ENCODE assay signal across 11 cellular contexts in the genomic region with DNA sequence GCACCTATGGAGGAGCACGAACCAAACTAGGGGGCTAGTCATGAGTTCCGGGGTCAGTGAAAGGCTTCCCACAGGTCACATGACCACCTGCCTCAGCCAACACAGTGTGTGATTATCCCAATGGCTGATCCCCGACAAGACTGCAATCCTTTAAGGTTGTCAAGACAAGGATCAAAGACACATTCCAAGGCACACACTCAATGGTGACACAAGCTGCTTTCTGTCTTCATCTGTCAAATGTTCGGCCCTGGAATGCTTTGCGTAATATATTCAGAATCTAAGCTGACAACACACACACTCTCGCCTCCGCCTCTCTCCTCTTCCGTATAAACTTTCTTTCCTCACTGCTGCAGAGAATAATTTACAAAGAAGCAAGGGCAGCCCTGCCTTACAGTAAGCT. TPM values are rescaled to one million over a fixed set of nuclear protein-coding genes. Genes with fewer than 3 reads are reported as not detected.
DNase-seq lines count a peak whose midpoint lies in the region; ATAC-seq, FAIRE-seq and TF ChIP-seq lines count a peak whose summit lies in the region.
"Had no signal": no experiment of that assay in that cellular context is flagged by ENCODE, and none has a peak within 500 bp of the region (broad histone marks: within the 10 kb centered on the region; RNA-seq: fewer than 3 reads in every experiment).

No MANE protein-coding gene starts in this region.

- 72% methylated on average over 8 of the region's 8 CpGs for WGBS in liver
- 85% methylated on average over 7 of the region's 8 CpGs for WGBS in HepG2 (ENCODE audit: low lambda C conversion rate)
- 84 to 92% methylated on average over 5 to 8 of the region's 8 CpGs for WGBS in mesodermal cell (ENCODE audit: insufficient coverage in 2 of 2), 2 experiments

- intact Hi-C loops in HepG2 (cut with micrococcal nuclease; ENCODE audit: unreplicated experiment) (no loop called here), upper lobe of right lung (cut with DNase I) (no loop called here)

- no peak for TF ChIP-seq CTCF in liver (IDR thresholded peaks at IDR 0.05; ENCODE audit: low read depth, low read length, missing input control)
- TF ChIP-seq CTCF in HepG2 (CRISPR knock-in tag; IDR thresholded peaks at IDR 0.05) = no peak
- TF ChIP-seq CTCF in endothelial cell (IDR thresholded peaks at IDR 0.05; ENCODE audit: unreplicated experiment) = no peak
- TF ChIP-seq CTCF in upper lobe of right lung (IDR thresholded peaks at IDR 0.05) = no peak
- TF ChIP-seq CTCF in osteocyte (IDR thresholded peaks at IDR 0.05) = no peak
- TF ChIP-seq CTCF in Peyer's patch (IDR thresholded peaks at IDR 0.05) = no peak

- H3K4me1 ChIP-seq in liver (ENCODE audit: control insufficient read depth in 4 of 4, insufficient read depth in 4 of 4, low read length in 3 of 4) (peaks cover 13 to 36% (median 29%) of the 10 kb centered on the region in 4 donors), HepG2 (ENCODE audit: insufficient read depth, low read length) (peaks cover 98% of the 10 kb centered on the region), mesodermal cell (ENCODE audit: control insufficient read depth, insufficient read depth, low read length, poor library complexity, severe bottlenecking) (peaks cover 37% of the 10 kb centered on the region), upper lobe of right lung (peaks cover 74% of the 10 kb centered on the region), Peyer's patch (peaks cover 16 to 58% (median 32%) of the 10 kb centered on the region in 4 donors)

- H3K9me3 Mint-ChIP-seq in endothelial cell (ENCODE audit: unreplicated experiment) = no peaks in the 10 kb centered on the region
- H3K9me3 Mint-ChIP-seq in osteocyte (ENCODE audit: unreplicated experiment) = no peaks in the 10 kb centered on the region

- BruUV-seq in HepG2 (replicated peaks; lab: Mats Ljungman, UMichigan) = no TSS peak

- no peaks in the 10 kb centered on the region for H3K36me3 ChIP-seq in liver (ENCODE audit: control insufficient read depth in 4 of 4, insufficient read depth in 3 of 4, low read depth in 1 of 4, low read length in 3 of 4)
- peaks cover 7 to 38% of the 10 kb centered on the region in 2 experiments for H3K36me3 ChIP-seq in HepG2 (replicated peaks in 1 of 2; ENCODE audit: control insufficient read depth in 1 of 2, insufficient read depth in 2 of 2, low read length in 2 of 2)
- peaks cover 45% of the 10 kb centered on the region for H3K36me3 ChIP-seq in mesodermal cell (ENCODE audit: control insufficient read depth, insufficient read depth, low read length)
- no peaks in the 10 kb centered on the region for H3K36me3 ChIP-seq in upper lobe of right lung
- no peaks in the 10 kb centered on the region for H3K36me3 ChIP-seq in Peyer's patch

- H3K27me3 ChIP-seq in liver (ENCODE audit: control insufficient read depth in 4 of 4, insufficient read depth in 4 of 4, low read length in 3 of 4) (no peaks in the 10 kb centered on the region), HepG2 (ENCODE audit: control insufficient read depth in 1 of 2, insufficient read depth in 2 of 2, low read length in 2 of 2) (no peaks in the 10 kb centered on the region), upper lobe of right lung (no peaks in the 10 kb centered on the region), Peyer's patch (no peaks in the 10 kb centered on the region)

- peak overlapping the region in 1 of 2 donors; percentile 23 for H3K27ac ChIP-seq in liver (ENCODE audit: low read depth in 1 of 2, low read length in 2 of 2)
- no peak overlapping the region for H3K27ac ChIP-seq in HepG2 (ENCODE audit: extremely low read length, insufficient read depth, low read length)
- H3K27ac ChIP-seq in mesodermal cell (ENCODE audit: low read depth, low read length, severe bottlenecking) = peak overlapping the region; percentile 72
- H3K27ac ChIP-seq in upper lobe of right lung = peak overlapping the region; percentile 59
- peak overlapping the region in 2 of 4 donors; percentile 43 to 55 for H3K27ac ChIP-seq in Peyer's patch
- H3K27ac ChIP-seq: C4-2B had no signal

- no peak overlapping the region for H3K4me2 ChIP-seq in HepG2 (ENCODE audit: low read depth, low read length)

- CTCF ChIA-PET in HepG2 (lab: Yijun Ruan, JAX; ENCODE audit: low intra/inter-chr PET ratio, low total read pairs) = no interaction called here

- peaks cover 93% of the 10 kb centered on the region for H3K79me2 ChIP-seq in HepG2 (ENCODE audit: insufficient read depth, low read length)

- DNase-seq in HepG2 (ENCODE audit: low spot score) (no peak), endothelial cell (ENCODE audit: low spot score) (no peak), upper lobe of right lung (no peak), osteocyte (ENCODE audit: extremely low spot score, unreplicated experiment) (no peak), Peyer's patch (no peak)
- DNase-seq in activated T-cell treated with anti-CD3 and anti-CD28 coated beads, Interleukin-2, amount 50 U/mL, for 48 hours = no peak
- DNase-seq: NCI-H2081, PC-3 had no signal

- H3K9ac ChIP-seq in liver (ENCODE audit: low read depth in 1 of 2, low read length in 2 of 2) = no peak overlapping the region
- no peak overlapping the region for H3K9ac ChIP-seq in HepG2 (ENCODE audit: insufficient read depth, low read depth, low read length)

- H4K20me1 ChIP-seq in HepG2 (ENCODE audit: insufficient read depth, low read length) = peaks cover 31% of the 10 kb centered on the region

- peaks cover 9% of the 10 kb centered on the region for H3K27me3 Mint-ChIP-seq in endothelial cell (ENCODE audit: unreplicated experiment)
- H3K27me3 Mint-ChIP-seq in osteocyte (ENCODE audit: unreplicated experiment) = no peaks in the 10 kb centered on the region

- peak overlapping the region; percentile 6 for H3K27ac Mint-ChIP-seq in endothelial cell (ENCODE audit: unreplicated experiment)
- H3K27ac Mint-ChIP-seq in osteocyte (ENCODE audit: unreplicated experiment) = no peak overlapping the region

- no peaks in the 10 kb centered on the region for H3K9me3 ChIP-seq in liver (ENCODE audit: control insufficient read depth in 4 of 4, low read length in 3 of 4)
- no peaks in the 10 kb centered on the region for H3K9me3 ChIP-seq in HepG2 (ENCODE audit: low read length)
- H3K9me3 ChIP-seq in mesodermal cell (ENCODE audit: control insufficient read depth, low read length) = no peaks in the 10 kb centered on the region
- H3K9me3 ChIP-seq in upper lobe of right lung = no peaks in the 10 kb centered on the region
- no peaks in the 10 kb centered on the region for H3K9me3 ChIP-seq in Peyer's patch

- no peak for TF ChIP-seq RAD21 in liver (IDR thresholded peaks at IDR 0.05)
- TF ChIP-seq RAD21 in HepG2 (CRISPR knock-in tag; IDR thresholded peaks at IDR 0.05) = no peak

- POLR2A ChIA-PET in HepG2 (lab: Yijun Ruan, JAX) = interaction anchor here (0.7 kb wide), 2 partner anchors 9 kb away, joined by 3 read pairs; no protein-coding TSS in a partner anchor

- no peak overlapping the region for H3K4me3 ChIP-seq in liver (ENCODE audit: low read depth in 1 of 3, low read length in 3 of 3)
- no peak overlapping the region for H3K4me3 ChIP-seq in HepG2 (replicated peaks in 1 of 3; ENCODE audit: insufficient read depth in 1 of 3, low read depth in 2 of 3, low read length in 3 of 3)
- no peak overlapping the region for H3K4me3 ChIP-seq in mesodermal cell (ENCODE audit: extremely low read depth, insufficient read depth, low read length, poor library complexity, severe bottlenecking)
- no peak overlapping the region for H3K4me3 ChIP-seq in upper lobe of right lung
- no peak overlapping the region for H3K4me3 ChIP-seq in Peyer's patch

- H3K36me3 Mint-ChIP-seq in endothelial cell (ENCODE audit: low read depth, unreplicated experiment) (peaks cover 5% of the 10 kb centered on the region), osteocyte (ENCODE audit: unreplicated experiment) (peaks cover 1% of the 10 kb centered on the region)

- no peak overlapping the region for H2AFZ ChIP-seq in HepG2 (ENCODE audit: low read length)

- H3K4me3 Mint-ChIP-seq in endothelial cell (ENCODE audit: unreplicated experiment) = no peak overlapping the region
- no peak overlapping the region for H3K4me3 Mint-ChIP-seq in osteocyte (ENCODE audit: unreplicated experiment)

- in situ Hi-C loops in HepG2 (cut with HindIII; ENCODE audit: extremely low pct_ligation_motif_present, low pct_unique_long_range_greater_than_20kb) = no loop called here

- no peak for FAIRE-seq in HepG2 (lab: Jason Lieb, UNC)

- no peak for TF ChIP-seq POLR2A in HepG2 (IDR thresholded peaks at IDR 0.05; ENCODE audit: insufficient read depth in 1 of 2, low read depth in 2 of 2, low read length in 2 of 2)
- no peak for TF ChIP-seq POLR2A in Peyer's patch (IDR thresholded peaks at IDR 0.05)

- TF ChIP-seq EP300 in HepG2 (IDR thresholded peaks at IDR 0.05; ENCODE audit: low read depth in 2 of 2, low read length in 2 of 2) (no peak), HepG2 (CRISPR knock-in tag; IDR thresholded peaks at IDR 0.05; ENCODE audit: borderline replicate concordance) (no peak)

- H3K4me1 Mint-ChIP-seq in endothelial cell (ENCODE audit: unreplicated experiment) (peaks cover 78% of the 10 kb centered on the region), osteocyte (ENCODE audit: unreplicated experiment) (peaks cover 34% of the 10 kb centered on the region)

- ATAC-seq in HepG2 = no peak
- peak; percentile 15 for ATAC-seq in upper lobe of right lung
- ATAC-seq: PC-3 had no signal

RNA-seq across cellular contexts. Expression of gene RANBP3, which starts 11.7 kb away (rescaled TPM):
- total RNA-seq in liver = 10 to 100 TPM; 20.2 to 23.3 TPM
- 10 to 100 TPM in 1 of 2 donors, 1 to 10 TPM in 1; 10.0 to 21.2 TPM for polyA plus RNA-seq in liver
- 37.2 and 39.5 TPM in 2 replicates for total RNA-seq in HepG2 (2016; rRNA removed; fragmentation: Illumina TruSeq; extraction: Trizol)
- total RNA-seq in HepG2 (2016; cell fraction: cytosol; rRNA removed; fragmentation: Illumina TruSeq; extraction: Trizol; ENCODE audit: low read depth) = 15.1 and 18.2 TPM in 2 replicates
- 27.1 and 40.8 TPM in 2 replicates for total RNA-seq in HepG2 (2016; cell fraction: insoluble cytoplasmic fraction; rRNA removed; fragmentation: Illumina TruSeq; extraction: Trizol)
- total RNA-seq in HepG2 (2016; cell fraction: membrane; rRNA removed; fragmentation: Illumina TruSeq; extraction: Trizol) = 19.4 and 20.4 TPM in 2 replicates
- total RNA-seq in HepG2 (2016; cell fraction: nucleus; rRNA removed; fragmentation: Illumina TruSeq; extraction: Trizol) = 47.7 and 56.8 TPM in 2 replicates
- polyA plus RNA-seq in HepG2 (2011; rRNA removed) = 149 and 151 TPM in 2 replicates
- polyA plus RNA-seq in HepG2 (2011; cell fraction: cytosol; rRNA removed) = 91.7 and 149 TPM in 2 replicates
- 233 and 293 TPM in 2 replicates for polyA plus RNA-seq in HepG2 (2011; cell fraction: nucleus; rRNA removed)
- 62.1 and 64.6 TPM in 2 replicates for polyA plus RNA-seq in HepG2 (2012)
- polyA plus RNA-seq in HepG2 (2016; cell fraction: cytosol; fragmentation: Illumina TruSeq; extraction: Trizol; ENCODE audit: low read depth) = 10.3 and 11.7 TPM in 2 replicates
- polyA plus RNA-seq in HepG2 (2016; cell fraction: insoluble cytoplasmic fraction; fragmentation: Illumina TruSeq; extraction: Trizol; ENCODE audit: low read depth) = 53.5 and 62.0 TPM in 2 replicates
- polyA plus RNA-seq in HepG2 (2016; cell fraction: membrane; fragmentation: Illumina TruSeq; extraction: Trizol; ENCODE audit: low read depth) = 18.2 and 24.3 TPM in 2 replicates
- polyA plus RNA-seq in HepG2 (2016; cell fraction: nucleus; fragmentation: Illumina TruSeq; extraction: Trizol; ENCODE audit: insufficient read depth, low read depth) = 127 and 170 TPM in 2 replicates
- polyA minus RNA-seq in HepG2 (2011; rRNA and poly(A)+ RNA removed; ENCODE audit: low replicate concordance) = 43.2 and 193 TPM in 2 replicates
- polyA minus RNA-seq in HepG2 (2011; cell fraction: cytosol; rRNA and poly(A)+ RNA removed) = 76.9 and 86.6 TPM in 2 replicates
- polyA minus RNA-seq in HepG2 (2011; cell fraction: nucleus; rRNA and poly(A)+ RNA removed) = 74.3 and 80.3 TPM in 2 replicates
- total RNA-seq in endothelial cell (ENCODE audit: unreplicated experiment) = 69.5 TPM
- 62.1 TPM for polyA plus RNA-seq in mesodermal cell (2013, experiment 1 of 2)
- polyA plus RNA-seq in mesodermal cell (2013, experiment 2 of 2) = 52.9 TPM
- total RNA-seq in upper lobe of right lung = 65.5 TPM
- 74.9 and 81.9 TPM in 2 replicates for total RNA-seq in osteocyte
- total RNA-seq in Peyer's patch = 100 to 1,000 TPM in 2 of 4 donors, 10 to 100 TPM in 2; 59.7 to 104 (median 91.1) TPM

RNA-seq across cellular contexts. Expression of gene CAPS, which starts 52.2 kb away (rescaled TPM):
- total RNA-seq in liver (1 to 10 TPM; 2.1 to 4.2 TPM), HepG2 (2016; rRNA removed; fragmentation: Illumina TruSeq; extraction: Trizol) (1.7 and 3.1 TPM in 2 replicates), endothelial cell (ENCODE audit: unreplicated experiment) (9.3 TPM), upper lobe of right lung (12.5 TPM), osteocyte (14.4 and 15.6 TPM in 2 replicates), Peyer's patch (10 to 100 TPM in 3 of 4 donors, 1 to 10 TPM in 1; 9.5 to 44.6 (median 24.4) TPM)
- polyA plus RNA-seq in liver (10 to 100 TPM in 1 of 2 donors, 1 to 10 TPM in 1; 2.8 to 11.4 TPM), HepG2 (2011; rRNA removed) (3.1 and 4.5 TPM in 2 replicates)
- total RNA-seq in HepG2 (2016; cell fraction: cytosol; rRNA removed; fragmentation: Illumina TruSeq; extraction: Trizol; ENCODE audit: low read depth) = 0.40 and 0.53 TPM in 2 replicates
- total RNA-seq in HepG2 (2016; cell fraction: insoluble cytoplasmic fraction; rRNA removed; fragmentation: Illumina TruSeq; extraction: Trizol) = 1.1 and 3.0 TPM in 2 replicates
- total RNA-seq in HepG2 (2016; cell fraction: membrane; rRNA removed; fragmentation: Illumina TruSeq; extraction: Trizol) = 1.2 and 1.4 TPM in 2 replicates
- total RNA-seq in HepG2 (2016; cell fraction: nucleus; rRNA removed; fragmentation: Illumina TruSeq; extraction: Trizol) = 2.6 and 2.9 TPM in 2 replicates
- polyA plus RNA-seq in HepG2 (2011; cell fraction: cytosol; rRNA removed) = 2.9 and 3.5 TPM in 2 replicates
- polyA plus RNA-seq in HepG2 (2011; cell fraction: nucleus; rRNA removed) = 19.5 and 22.9 TPM in 2 replicates
- 1.8 and 1.9 TPM in 2 replicates for polyA plus RNA-seq in HepG2 (2012)
- 0.40 and 0.43 TPM in 2 replicates for polyA plus RNA-seq in HepG2 (2016; cell fraction: cytosol; fragmentation: Illumina TruSeq; extraction: Trizol; ENCODE audit: low read depth)
- polyA plus RNA-seq in HepG2 (2016; cell fraction: insoluble cytoplasmic fraction; fragmentation: Illumina TruSeq; extraction: Trizol; ENCODE audit: low read depth) = 1.1 and 1.4 TPM in 2 replicates
- 0.61 and 0.87 TPM in 2 replicates for polyA plus RNA-seq in HepG2 (2016; cell fraction: membrane; fragmentation: Illumina TruSeq; extraction: Trizol; ENCODE audit: low read depth)
- 10.1 and 13.8 TPM in 2 replicates for polyA plus RNA-seq in HepG2 (2016; cell fraction: nucleus; fragmentation: Illumina TruSeq; extraction: Trizol; ENCODE audit: insufficient read depth, low read depth)
- polyA minus RNA-seq in HepG2 (2011; rRNA and poly(A)+ RNA removed; ENCODE audit: low replicate concordance) = 0.28 and 3.1 TPM in 2 replicates
- 0.40 and 1.1 TPM in 2 replicates for polyA minus RNA-seq in HepG2 (2011; cell fraction: cytosol; rRNA and poly(A)+ RNA removed)
- polyA minus RNA-seq in HepG2 (2011; cell fraction: nucleus; rRNA and poly(A)+ RNA removed) = 3.0 and 3.1 TPM in 2 replicates
- 3.2 TPM for polyA plus RNA-seq in mesodermal cell (2013, experiment 1 of 2)
- 3.2 TPM for polyA plus RNA-seq in mesodermal cell (2013, experiment 2 of 2)
